In genomic region chr11:124768914-124769313, GRCh38 we compare ENCODE assay signal across 23 cellular contexts. TPM values are rescaled to one million over a fixed set of nuclear protein-coding genes. Genes with fewer than 3 reads are reported as not detected.
DNase-seq lines count a peak whose midpoint lies in the region; ATAC-seq and TF ChIP-seq lines count a peak whose summit lies in the region.
"Had no signal": no experiment of that assay in that cellular context is flagged by ENCODE, and none has a peak within 500 bp of the region (broad histone marks: within the 10 kb centered on the region; RNA-seq: fewer than 3 reads in every experiment).

No MANE protein-coding gene starts in this region.

- 53 to 64% methylated on average over 4 to 8 of the region's 8 CpGs for WGBS in transverse colon (ENCODE audit: low coverage in 1 of 2), 2 donors

- no peaks in the 10 kb centered on the region for H3K27me3 ChIP-seq in transverse colon
- H3K27me3 ChIP-seq in Karpas-422 (ENCODE audit: low read length) = no peaks in the 10 kb centered on the region
- H3K27me3 ChIP-seq: BE2C, MG63, SJCRH30 had no signal

- H3K4me1 ChIP-seq in mucosa of descending colon (ENCODE audit: low read depth) (peaks cover 2% of the 10 kb centered on the region), transverse colon (peaks cover 0 to 13% (median 4%) of the 10 kb centered on the region in 4 donors), Karpas-422 (ENCODE audit: low read length) (peaks cover 1% of the 10 kb centered on the region)
- H3K4me1 ChIP-seq: BE2C, SJCRH30 had no signal

- no peaks in the 10 kb centered on the region for H3K79me2 ChIP-seq in Karpas-422 (ENCODE audit: low read length)

- H2AFZ ChIP-seq in Karpas-422 (ENCODE audit: low read length) = no peak overlapping the region

- intact Hi-C loops in mucosa of descending colon (cut with DNase I, micrococcal nuclease) (no loop called here), transverse colon (cut with DNase I; ENCODE audit: low total_unique reads) (no loop called here)

- ATAC-seq in mucosa of descending colon = peak; percentile 96

- DNase-seq in HT-29 (ENCODE audit: low spot score) (peak; percentile 83), endothelial cell (ENCODE audit: low spot score) (no peak), mucosa of descending colon (peak in 2 of 3 donors; percentile 45 to 73), transverse colon (peak; percentile 57), NCI-H510A treated with DMSO at 0.1 percent for 48 hours (lab: John Stamatoyannopoulos, UW) (no peak), cerebellum (ENCODE audit: low spot score) (no peak), Karpas-422 (no peak)
- no peak for DNase-seq in activated CD4-positive, CD25-positive, alpha-beta regulatory T cell treated with anti-CD3 and anti-CD28 coated beads, Interleukin-2, amount 50 U/mL, for 72 hours
- DNase-seq: BE2C; CD4-positive, alpha-beta memory T cell; DMS79; HFFc6; MG63; NCI-H1105; NCI-H1694; NCI-H2107; NCI-H69; NK-92 treated with Interleukin-12 subunit alpha and Interleukin-12 subunit beta, amount 100 ng/mL, for 24 hours; RPMI8226; SJCRH30 had no signal

- no peaks in the 10 kb centered on the region for H3K9me2 ChIP-seq in Karpas-422 (replicated peaks; ENCODE audit: insufficient read depth, low read length)

- peaks cover 8% of the 10 kb centered on the region for H3K36me3 Mint-ChIP-seq in endothelial cell (ENCODE audit: low read depth, unreplicated experiment)

- H3K4me1 Mint-ChIP-seq in endothelial cell (ENCODE audit: unreplicated experiment) = peaks cover 22% of the 10 kb centered on the region
- H3K4me1 Mint-ChIP-seq: CD4-positive, alpha-beta memory T cell had no signal

- peak overlapping the region; percentile 7 for H3K27ac Mint-ChIP-seq in endothelial cell (ENCODE audit: unreplicated experiment)
- H3K27ac Mint-ChIP-seq: CD4-positive, alpha-beta memory T cell had no signal

- no peak for TF ChIP-seq POLR2A in transverse colon (IDR thresholded peaks at IDR 0.05)

- TF ChIP-seq CTCF in endothelial cell (IDR thresholded peaks at IDR 0.05; ENCODE audit: unreplicated experiment) (no peak), mucosa of descending colon (IDR thresholded peaks at IDR 0.05) (no peak), transverse colon (IDR thresholded peaks at IDR 0.05) (no peak)

- H3K9me3 ChIP-seq in mucosa of descending colon (no peaks in the 10 kb centered on the region), transverse colon (no peaks in the 10 kb centered on the region), Karpas-422 (ENCODE audit: low read length) (no peaks in the 10 kb centered on the region)
- H3K9me3 ChIP-seq: BE2C, MG63, SJCRH30 had no signal

- in situ Hi-C loops in transverse colon (cut with MboI; ENCODE audit: low pct_ligation_motif_present in 1 of 4, low pct_unique_long_range_greater_than_20kb in 1 of 4, low sequenced_read_pairs in 3 of 4) = loop anchor here in 2 of 4 donors (10.0 to 25.0 kb wide), 3 partner anchors 66 to 107 kb away; partner anchors contain the start of genes SIAE (in 1 of the 2) and SPA17 (in 1 of the 2)

- peak overlapping the region in 3 of 4 donors; percentile 43 to 59 (median 57) for H3K27ac ChIP-seq in transverse colon
- H3K27ac ChIP-seq in Karpas-422 (ENCODE audit: low read length) = no peak overlapping the region
- H3K27ac ChIP-seq: KMS-11, SJCRH30 had no signal

- no peaks in the 10 kb centered on the region for H3K9me3 Mint-ChIP-seq in endothelial cell (ENCODE audit: unreplicated experiment)
- H3K9me3 Mint-ChIP-seq: CD4-positive, alpha-beta memory T cell; HFFc6 had no signal

- H3K4me2 ChIP-seq in Karpas-422 (ENCODE audit: low read depth, low read length, poor library complexity, severe bottlenecking) = no peak overlapping the region
- H3K4me2 ChIP-seq: KMS-11 had no signal

- H3K36me3 ChIP-seq in mucosa of descending colon (ENCODE audit: low read depth) (no peaks in the 10 kb centered on the region), transverse colon (peaks cover 0 to 17% (median 0%) of the 10 kb centered on the region in 4 donors), Karpas-422 (ENCODE audit: insufficient read depth, low read length) (no peaks in the 10 kb centered on the region)

- TF ChIP-seq EP300 in transverse colon (IDR thresholded peaks at IDR 0.05; ENCODE audit: low read depth) = no peak

- no peak overlapping the region for H3K4me3 Mint-ChIP-seq in endothelial cell (ENCODE audit: unreplicated experiment)
- H3K4me3 Mint-ChIP-seq: CD4-positive, alpha-beta memory T cell; HFFc6 had no signal

- no peak overlapping the region for H3K4me3 ChIP-seq in mucosa of descending colon
- H3K4me3 ChIP-seq in transverse colon = no peak overlapping the region
- no peak overlapping the region for H3K4me3 ChIP-seq in Karpas-422 (ENCODE audit: low read length)
- H3K4me3 ChIP-seq: MG63, SJCRH30 had no signal

- H4K20me1 ChIP-seq in Karpas-422 (ENCODE audit: insufficient read depth, low read depth, low read length) = no peaks in the 10 kb centered on the region

- peaks cover 2% of the 10 kb centered on the region for H3K27me3 Mint-ChIP-seq in endothelial cell (ENCODE audit: unreplicated experiment)
- H3K27me3 Mint-ChIP-seq: CD4-positive, alpha-beta memory T cell had no signal

- H3K9ac ChIP-seq in Karpas-422 (ENCODE audit: low read length) = no peak overlapping the region
- H3K9ac ChIP-seq: KMS-11 had no signal

RNA-seq across cellular contexts. Expression of gene ESAM, which starts 6.8 kb away (rescaled TPM):
- total RNA-seq in HT-29 (2014; rRNA removed; shearing (Covaris generic)) = 31.1 and 38.2 TPM in 2 replicates
- total RNA-seq in endothelial cell (ENCODE audit: unreplicated experiment) = 490 TPM
- total RNA-seq in mucosa of descending colon = 10 to 100 TPM in 1 of 3 donors, 1 to 10 TPM in 2; 7.7 to 11.5 (median 8.4) TPM
- 10 to 100 TPM in 1 of 4 donors, 1 to 10 TPM in 3; 5.8 to 10.1 (median 6.5) TPM for total RNA-seq in transverse colon
- total RNA-seq in cerebellum = 6.4 TPM
- total RNA-seq in Karpas-422 (2014; rRNA removed; shearing (Covaris generic); ENCODE audit: low replicate concordance) = not detected in 2 replicates

RNA-seq across cellular contexts. Expression of gene VSIG2, which starts 16.9 kb away (rescaled TPM):
- total RNA-seq in HT-29 (2014; rRNA removed; shearing (Covaris generic)) = 137 and 149 TPM in 2 replicates
- total RNA-seq in endothelial cell (ENCODE audit: unreplicated experiment) (8.6 TPM), mucosa of descending colon (100 to 1,000 TPM in 2 of 3 donors, 10 to 100 TPM in 1; 78.6 to 268 (median 126) TPM), transverse colon (100 to 1,000 TPM in 3 of 4 donors, 10 to 100 TPM in 1; 91.3 to 160 (median 108) TPM), cerebellum (0.27 TPM)
- total RNA-seq in Karpas-422 (2014; rRNA removed; shearing (Covaris generic); ENCODE audit: low replicate concordance) = not detected in 2 replicates
- total RNA-seq: H4, OCI-LY7, SJCRH30 had no signal

RNA-seq across cellular contexts. Expression of gene NRGN, which starts 29.2 kb away (rescaled TPM):
- total RNA-seq in HT-29 (2014; rRNA removed; shearing (Covaris generic)) = 9.9 and 12.4 TPM in 2 replicates
- total RNA-seq in endothelial cell (ENCODE audit: unreplicated experiment) = 17.0 TPM
- total RNA-seq in mucosa of descending colon = 1 to 10 TPM; 1.7 to 5.3 (median 2.0) TPM
- 1 to 10 TPM in 1 of 4 donors, under 1 TPM in 1, not detected in 2; 0.96 to 1.5 TPM for total RNA-seq in transverse colon
- 1.00 TPM for total RNA-seq in cerebellum
- 0.97 TPM in 1 of 2 replicates, not detected in the other for total RNA-seq in Karpas-422 (2014; rRNA removed; shearing (Covaris generic); ENCODE audit: low replicate concordance)

RNA-seq across cellular contexts. Expression of gene MSANTD2, which starts 31.3 kb away (rescaled TPM):
- 24.2 and 27.5 TPM in 2 replicates for total RNA-seq in HT-29 (2014; rRNA removed; shearing (Covaris generic))
- total RNA-seq in endothelial cell (ENCODE audit: unreplicated experiment) (32.4 TPM), mucosa of descending colon (10 to 100 TPM in 1 of 3 donors, 1 to 10 TPM in 2; 7.2 to 13.6 (median 8.4) TPM), transverse colon (10 to 100 TPM in 2 of 4 donors, 1 to 10 TPM in 2; 8.1 to 40.0 (median 15.1) TPM), cerebellum (26.4 TPM)
- 5.2 and 7.6 TPM in 2 replicates for total RNA-seq in Karpas-422 (2014; rRNA removed; shearing (Covaris generic); ENCODE audit: low replicate concordance)

Comparison
In these comparisons a context has a peak if more than half of its experiments do, and no peak if none do; other contexts are left out.
1. DNase-seq: peak in HT-29 (single experiment), mucosa of descending colon (2 of 3) and transverse colon (single experiment); none in endothelial cell (single experiment), NCI-H510A treated with DMSO at 0.1 percent for 48 hours (single experiment), cerebellum (single experiment), Karpas-422 (single experiment) and activated CD4-positive, CD25-positive, alpha-beta regulatory T cell treated with anti-CD3 and anti-CD28 coated beads, Interleukin-2, amount 50 U/mL, for 72 hours (single experiment).
2. RNA of gene ESAM, which starts 6.8 kb away (total RNA-seq): 490 TPM in endothelial cell (single experiment); 31.1 to 38.2 TPM in HT-29, 7.7 to 11.5 TPM in mucosa of descending colon, 5.8 to 10.1 TPM in transverse colon, 6.4 TPM in cerebellum (single experiment) and not detected in Karpas-422; every median in the first group is over 10 times any median in the second.